8 cellular contexts compared by ENCODE assay signal in the genomic region with DNA sequence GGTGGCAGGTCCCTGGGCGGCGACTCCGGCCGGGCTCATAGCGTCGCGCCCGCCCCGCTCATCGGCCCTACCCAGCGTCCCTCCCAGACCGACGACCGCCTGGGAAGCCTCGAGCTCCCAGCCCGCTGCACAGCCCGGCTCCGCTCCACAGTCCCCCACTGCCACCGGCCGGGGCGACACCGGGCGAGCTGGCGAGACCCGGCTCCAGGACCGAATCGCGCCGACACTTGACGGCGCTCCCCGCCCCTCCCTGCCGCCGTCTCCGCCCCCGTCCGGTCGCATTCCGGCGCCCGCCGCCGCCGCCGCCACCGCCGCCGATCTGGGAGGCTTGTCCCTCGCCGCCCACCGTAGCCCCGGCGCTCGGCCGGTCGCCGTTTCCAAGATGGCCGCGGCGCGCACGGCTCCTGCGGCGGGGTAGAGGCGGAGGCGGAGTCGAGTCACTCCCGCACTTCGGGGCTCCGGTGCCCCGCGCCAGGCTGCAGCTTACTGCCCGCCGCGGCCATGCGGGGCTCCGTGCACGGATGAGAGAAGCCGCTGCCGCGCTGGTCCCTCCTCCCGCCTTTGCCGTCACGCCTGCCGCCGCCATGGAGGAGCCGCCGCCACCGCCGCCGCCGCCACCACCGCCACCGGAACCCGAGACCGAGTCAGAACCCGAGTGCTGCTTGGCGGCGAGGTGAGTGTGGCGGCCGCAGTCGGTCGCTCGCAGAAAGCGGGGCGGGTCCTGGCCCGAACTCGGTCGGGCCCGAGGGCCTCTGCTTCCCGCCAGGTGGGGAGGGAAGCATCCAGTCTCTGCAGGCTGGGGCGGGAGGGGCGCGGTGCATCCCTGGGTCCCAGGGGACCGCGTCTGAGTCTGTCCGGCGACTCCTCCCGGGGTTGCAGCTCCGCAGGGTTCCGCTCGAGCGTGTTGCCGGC. TPM values are rescaled to one million over a fixed set of nuclear protein-coding genes. Genes with fewer than 3 reads are reported as not detected.
DNase-seq lines count a peak whose midpoint lies in the region; ATAC-seq and TF ChIP-seq lines count a peak whose summit lies in the region.

A gene with protein sequence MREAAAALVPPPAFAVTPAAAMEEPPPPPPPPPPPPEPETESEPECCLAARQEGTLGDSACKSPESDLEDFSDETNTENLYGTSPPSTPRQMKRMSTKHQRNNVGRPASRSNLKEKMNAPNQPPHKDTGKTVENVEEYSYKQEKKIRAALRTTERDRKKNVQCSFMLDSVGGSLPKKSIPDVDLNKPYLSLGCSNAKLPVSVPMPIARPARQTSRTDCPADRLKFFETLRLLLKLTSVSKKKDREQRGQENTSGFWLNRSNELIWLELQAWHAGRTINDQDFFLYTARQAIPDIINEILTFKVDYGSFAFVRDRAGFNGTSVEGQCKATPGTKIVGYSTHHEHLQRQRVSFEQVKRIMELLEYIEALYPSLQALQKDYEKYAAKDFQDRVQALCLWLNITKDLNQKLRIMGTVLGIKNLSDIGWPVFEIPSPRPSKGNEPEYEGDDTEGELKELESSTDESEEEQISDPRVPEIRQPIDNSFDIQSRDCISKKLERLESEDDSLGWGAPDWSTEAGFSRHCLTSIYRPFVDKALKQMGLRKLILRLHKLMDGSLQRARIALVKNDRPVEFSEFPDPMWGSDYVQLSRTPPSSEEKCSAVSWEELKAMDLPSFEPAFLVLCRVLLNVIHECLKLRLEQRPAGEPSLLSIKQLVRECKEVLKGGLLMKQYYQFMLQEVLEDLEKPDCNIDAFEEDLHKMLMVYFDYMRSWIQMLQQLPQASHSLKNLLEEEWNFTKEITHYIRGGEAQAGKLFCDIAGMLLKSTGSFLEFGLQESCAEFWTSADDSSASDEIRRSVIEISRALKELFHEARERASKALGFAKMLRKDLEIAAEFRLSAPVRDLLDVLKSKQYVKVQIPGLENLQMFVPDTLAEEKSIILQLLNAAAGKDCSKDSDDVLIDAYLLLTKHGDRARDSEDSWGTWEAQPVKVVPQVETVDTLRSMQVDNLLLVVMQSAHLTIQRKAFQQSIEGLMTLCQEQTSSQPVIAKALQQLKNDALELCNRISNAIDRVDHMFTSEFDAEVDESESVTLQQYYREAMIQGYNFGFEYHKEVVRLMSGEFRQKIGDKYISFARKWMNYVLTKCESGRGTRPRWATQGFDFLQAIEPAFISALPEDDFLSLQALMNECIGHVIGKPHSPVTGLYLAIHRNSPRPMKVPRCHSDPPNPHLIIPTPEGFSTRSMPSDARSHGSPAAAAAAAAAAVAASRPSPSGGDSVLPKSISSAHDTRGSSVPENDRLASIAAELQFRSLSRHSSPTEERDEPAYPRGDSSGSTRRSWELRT (N-terminal part only) (plus strand): TSS at position 359 of the 912 bp plus-strand sequence. CDS start 163 bp downstream, at position 522.

- peaks cover 16% of the 10 kb centered on the region for H3K36me3 Mint-ChIP-seq in CD4-positive, alpha-beta T cell (ENCODE audit: low read depth)

- DNase-seq in CD4-positive, alpha-beta T cell = peak; percentile 65 to 83 (median 73)
- peak; percentile 72 for DNase-seq in NOMO-1 (lab: John Stamatoyannopoulos, UW; ENCODE audit: unreplicated experiment in 2 of 2)
- peak; percentile 61 to 68 (median 63) for DNase-seq in activated CD8-positive, alpha-beta memory T cell treated with anti-CD3 and anti-CD28 coated beads for 48 hours (ENCODE audit: low read depth in 2 of 3, low spot score in 2 of 3)
- peak; percentile 55 to 67 for DNase-seq in stimulated activated CD8-positive, alpha-beta memory T cell treated with anti-CD3 and anti-CD28 coated beads, Interleukin-15, amount 100 ng/mL, for 4 hours (ENCODE audit: low read depth in 2 of 2)

- H3K9ac ChIP-seq in endocrine pancreas (ENCODE audit: control insufficient read depth, insufficient read depth, low read length) = peak within 1 kb of the TSS; percentile 79

- H3K4me3 ChIP-seq in endocrine pancreas (ENCODE audit: control insufficient read depth, insufficient read depth, low read length) (peak within 1 kb of the TSS; percentile 96), mesodermal cell (ENCODE audit: extremely low read depth, insufficient read depth, low read length, poor library complexity, severe bottlenecking) (peak within 1 kb of the TSS; percentile 90)

- peaks cover 49% of the 10 kb centered on the region for H3K4me1 Mint-ChIP-seq in CD4-positive, alpha-beta T cell (ENCODE audit: low read depth)

- H3K4me1 ChIP-seq in endocrine pancreas (ENCODE audit: control insufficient read depth, insufficient read depth, low read length) (peaks cover 14% of the 10 kb centered on the region), mesodermal cell (ENCODE audit: control insufficient read depth, insufficient read depth, low read length, poor library complexity, severe bottlenecking) (no peaks in the 10 kb centered on the region)

- ATAC-seq in CD4-positive, alpha-beta T cell (ENCODE audit: poor library complexity) = peak; percentile 60
- ATAC-seq in GM19324 (IDR thresholded peaks at IDR 0.05; ENCODE audit: low FRiP score, unreplicated experiment) (peak; percentile 81), HG03457 (IDR thresholded peaks at IDR 0.05; ENCODE audit: unreplicated experiment) (peak; percentile 62)

- POLR2A ChIA-PET in CD4-positive, alpha-beta T cell (lab: Charles Lee) = interaction anchor here (1.0 to 3.0 kb wide), 7 partner anchors 8 to 282 kb away, joined by 3 to 18 read pairs (median 5); partner anchors contain the start of gene AGPAT4

- peak within 1 kb of the TSS; percentile 97 for H3K4me3 Mint-ChIP-seq in CD4-positive, alpha-beta T cell

- H3K9me3 Mint-ChIP-seq in CD4-positive, alpha-beta T cell = peaks cover 1% of the 10 kb centered on the region

- intact Hi-C loops in CD4-positive, alpha-beta T cell (cut with DNase I, micrococcal nuclease) = loop anchor here (2.0 to 10.0 kb wide), 7 partner anchors 81 to 1741 kb away; partner anchors contain the start of gene AGPAT4 (in 1 of the 2)

- H3K27ac Mint-ChIP-seq in CD4-positive, alpha-beta T cell = peak within 1 kb of the TSS; percentile 90

- TF ChIP-seq CTCF in CD4-positive, alpha-beta T cell (IDR thresholded peaks at IDR 0.05) = no peak

- H3K36me3 ChIP-seq in endocrine pancreas (ENCODE audit: control insufficient read depth, insufficient read depth, low read length) (no peaks in the 10 kb centered on the region), mesodermal cell (ENCODE audit: control insufficient read depth, insufficient read depth, low read length) (no peaks in the 10 kb centered on the region)

- no peaks in the 10 kb centered on the region for H3K27me3 ChIP-seq in CD4-positive, alpha-beta T cell (ENCODE audit: control insufficient read depth, insufficient read depth, low read length)
- no peaks in the 10 kb centered on the region for H3K27me3 ChIP-seq in endocrine pancreas (ENCODE audit: control insufficient read depth, insufficient read depth, low read length)

- 0 to 1% methylated on average over 82 to 91 of the region's 124 CpGs for WGBS in mesodermal cell (ENCODE audit: insufficient coverage in 2 of 2), 2 experiments

- no peaks in the 10 kb centered on the region for H3K9me3 ChIP-seq in CD4-positive, alpha-beta T cell (ENCODE audit: control insufficient read depth, low read length)
- no peaks in the 10 kb centered on the region for H3K9me3 ChIP-seq in endocrine pancreas (ENCODE audit: control insufficient read depth, low read length)
- H3K9me3 ChIP-seq in mesodermal cell (ENCODE audit: control insufficient read depth, low read length) = no peaks in the 10 kb centered on the region

- H3K27ac ChIP-seq in CD4-positive, alpha-beta T cell (ENCODE audit: low read depth, low read length) = peak within 1 kb of the TSS; percentile 72
- peak within 1 kb of the TSS; percentile 91 for H3K27ac ChIP-seq in mesodermal cell (ENCODE audit: low read depth, low read length, severe bottlenecking)

- H3K27me3 Mint-ChIP-seq in CD4-positive, alpha-beta T cell = peaks cover 7% of the 10 kb centered on the region

- CTCF ChIA-PET in CD4-positive, alpha-beta T cell (lab: Charles Lee) = interaction anchor here (1.0 to 2.7 kb wide), 3 partner anchors 11 to 61 kb away, joined by 3 to 10 read pairs (median 7); no protein-coding TSS in a partner anchor

RNA-seq across cellular contexts. Expression of the gene that starts here (rescaled TPM):
- total RNA-seq in CD4-positive, alpha-beta T cell = 10 to 100 TPM; 75.5 to 80.3 TPM
- 16.2 TPM for polyA plus RNA-seq in mesodermal cell (2013, experiment 1 of 2)
- polyA plus RNA-seq in mesodermal cell (2013, experiment 2 of 2) = 19.6 TPM

Comparison
In these comparisons a context has a peak if more than half of its experiments do, and no peak if none do; other contexts are left out.
1. Peak in every context shown above with its lines: DNase-seq, ATAC-seq, H3K4me3 ChIP-seq and H3K27ac ChIP-seq.